In the genomic region with DNA sequence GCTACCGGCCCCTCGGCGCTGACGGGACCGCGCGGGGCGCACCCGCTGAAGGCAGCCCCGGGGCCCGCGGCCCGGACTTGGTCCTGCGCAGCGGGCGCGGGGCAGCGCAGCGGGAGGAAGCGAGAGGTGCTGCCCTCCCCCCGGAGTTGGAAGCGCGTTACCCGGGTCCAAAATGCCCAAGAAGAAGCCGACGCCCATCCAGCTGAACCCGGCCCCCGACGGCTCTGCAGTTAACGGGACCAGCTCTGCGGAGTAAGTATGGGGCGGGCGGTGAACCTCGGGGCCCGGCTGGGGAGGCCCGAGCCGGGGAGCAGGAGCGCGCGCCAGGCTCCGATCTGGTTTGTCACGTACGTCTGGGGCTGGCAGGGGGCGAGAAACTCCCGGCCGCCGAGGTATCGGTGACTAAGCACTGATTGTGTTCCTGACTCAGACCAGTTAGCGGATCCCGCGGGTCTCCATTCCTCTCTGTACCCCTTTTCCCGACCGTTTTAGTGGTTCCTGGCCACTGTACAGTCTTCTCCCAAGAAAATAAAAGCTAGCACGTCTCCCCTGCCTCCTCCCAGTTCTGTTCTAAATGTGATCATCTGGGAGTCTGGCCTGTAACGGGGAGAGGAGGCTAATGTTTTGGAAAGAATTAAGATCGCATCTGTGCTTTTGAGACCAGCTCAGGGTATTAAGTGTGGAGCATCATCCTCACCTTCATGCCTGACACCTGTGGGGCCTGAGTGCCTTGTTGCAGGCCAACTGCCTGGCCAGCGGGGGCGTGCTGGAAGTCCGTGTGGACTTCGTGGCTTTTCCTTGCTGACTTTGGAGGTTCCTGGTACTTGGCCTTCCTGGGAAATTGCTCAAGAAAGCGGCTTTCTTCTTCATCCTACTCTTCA, we compare ENCODE assay signal across 8 cellular contexts. TPM values are rescaled to one million over a fixed set of nuclear protein-coding genes. Genes with fewer than 3 reads are reported as not detected.
A peak's percentile ranks its signal among the peaks of the same experiment; 100 is the strongest.
DNase-seq lines count a peak whose midpoint lies in the region; ATAC-seq and TF ChIP-seq lines count a peak whose summit lies in the region.

No MANE protein-coding gene starts in this region.

- H3K4me3 ChIP-seq in OCI-LY7 (ENCODE audit: low read depth, low read length, poor library complexity, severe bottlenecking) (peak overlapping the region; percentile 83), esophagus squamous epithelium (peak overlapping the region; percentile 67 to 98 (median 88))

- BruUV-seq in OCI-LY7 (replicated peaks; lab: Mats Ljungman, UMichigan): no TSS peak

- ATAC-seq in HG02938 (IDR thresholded peaks at IDR 0.05; ENCODE audit: unreplicated experiment) (peak; percentile 9), natural killer cell (peak; percentile 48 to 53 (median 50))
- ATAC-seq in activated T-cell treated with anti-CD3 and anti-CD28 coated beads, Interleukin-2, amount 50 U/mL, for 72 hours (replicated peaks in 1 of 2): peak; percentile 60 to 65
- peak; percentile 30 to 35 for ATAC-seq in stimulated activated naive B cell treated with anti-CD40 and anti-IgM and Interleukin-4, amounts not matched to agents 10 μg/mL and 1 μg/mL and 100 μg/mL, for 72 hours (replicated peaks)

- intact Hi-C loops in OCI-LY7 (cut with micrococcal nuclease; ENCODE audit: unreplicated experiment) (loop anchor here (1.0 kb wide), 1 partner anchor 93 kb away; no protein-coding TSS in a partner anchor), esophagus squamous epithelium (cut with DNase I) (loop anchor here (5.0 kb wide), 1 partner anchor 110 kb away; a partner anchor contains a TSS), natural killer cell (cut with micrococcal nuclease) (loop anchor here (2.0 kb wide), 2 partner anchors 85 to 117 kb away; a partner anchor contains a TSS)

- H3K4me3 Mint-ChIP-seq in activated T-cell treated with anti-CD3 and anti-CD28 coated beads, Interleukin-2, amount 50 U/mL, for 72 hours: peak overlapping the region; percentile 96 to 97
- H3K4me3 Mint-ChIP-seq in natural killer cell: peak overlapping the region; percentile 91
- peak overlapping the region; percentile 90 for H3K4me3 Mint-ChIP-seq in stimulated activated naive B cell treated with anti-CD40 and anti-IgM and Interleukin-4, amounts not matched to agents 10 μg/mL and 1 μg/mL and 100 μg/mL, for 72 hours

- peaks cover 3 to 15% of the 10 kb centered on the region in 2 donors for H3K36me3 Mint-ChIP-seq in activated T-cell treated with anti-CD3 and anti-CD28 coated beads, Interleukin-2, amount 50 U/mL, for 72 hours (ENCODE audit: insufficient read depth in 2 of 2)
- no peaks in the 10 kb centered on the region for H3K36me3 Mint-ChIP-seq in natural killer cell
- peaks cover 21 to 43% of the 10 kb centered on the region in 2 donors for H3K36me3 Mint-ChIP-seq in stimulated activated naive B cell treated with anti-CD40 and anti-IgM and Interleukin-4, amounts not matched to agents 10 μg/mL and 1 μg/mL and 100 μg/mL, for 72 hours

- POLR2A ChIA-PET in OCI-LY7 (lab: Charles Lee): interaction anchor here (0.6 to 1.8 kb wide), 12 partner anchors 8 to 242 kb away, joined by 3 to 9 read pairs (median 4); a partner anchor contains a TSS

- peaks cover 13% of the 10 kb centered on the region; the same call in 1 of the 2 replicates for H4K20me1 ChIP-seq in OCI-LY7 (ENCODE audit: insufficient read depth, low read length)

- peaks cover 67% of the 10 kb centered on the region for H3K4me1 Mint-ChIP-seq in activated T-cell treated with anti-CD3 and anti-CD28 coated beads, Interleukin-2, amount 50 U/mL, for 72 hours (ENCODE audit: low read depth)
- peaks cover 55 to 60% of the 10 kb centered on the region in 2 donors for H3K4me1 Mint-ChIP-seq in natural killer cell
- H3K4me1 Mint-ChIP-seq in stimulated activated naive B cell treated with anti-CD40 and anti-IgM and Interleukin-4, amounts not matched to agents 10 μg/mL and 1 μg/mL and 100 μg/mL, for 72 hours: peaks cover 40 to 67% of the 10 kb centered on the region in 2 donors

- peak overlapping the region; percentile 94 for H3K27ac Mint-ChIP-seq in activated T-cell treated with anti-CD3 and anti-CD28 coated beads, Interleukin-2, amount 50 U/mL, for 72 hours
- peak overlapping the region; percentile 98 to 99 for H3K27ac Mint-ChIP-seq in natural killer cell
- peak overlapping the region; percentile 93 for H3K27ac Mint-ChIP-seq in stimulated activated naive B cell treated with anti-CD40 and anti-IgM and Interleukin-4, amounts not matched to agents 10 μg/mL and 1 μg/mL and 100 μg/mL, for 72 hours

- H3K4me1 ChIP-seq in OCI-LY7 (ENCODE audit: insufficient read depth, low read length, poor library complexity, severe bottlenecking): peaks cover 47% of the 10 kb centered on the region
- H3K4me1 ChIP-seq in esophagus squamous epithelium: peaks cover 13 to 48% (median 15%) of the 10 kb centered on the region in 3 donors

- 0 to 3% methylated on average over 8 to 18 of the region's 61 CpGs for WGBS in esophagus squamous epithelium, 2 donors

- TF ChIP-seq CTCF in OCI-LY7 (conservative IDR thresholded peaks at IDR 0.05; ENCODE audit: low read length): peak; percentile 78
- peak in 2 of 6 experiments; percentile 17 to 18 for TF ChIP-seq CTCF in esophagus squamous epithelium (IDR thresholded peaks at IDR 0.05)
- no peak for TF ChIP-seq CTCF in natural killer cell (IDR thresholded peaks at IDR 0.05)

- H3K27ac ChIP-seq in OCI-LY7 (ENCODE audit: low read depth, low read length, poor library complexity, severe bottlenecking) (peak overlapping the region; percentile 83), esophagus squamous epithelium (peak overlapping the region; percentile 94 to 98 (median 96))

- no peaks in the 10 kb centered on the region for H3K27me3 Mint-ChIP-seq in activated T-cell treated with anti-CD3 and anti-CD28 coated beads, Interleukin-2, amount 50 U/mL, for 72 hours (ENCODE audit: low read depth)
- no peaks in the 10 kb centered on the region for H3K27me3 Mint-ChIP-seq in natural killer cell (ENCODE audit: low read depth in 2 of 2)
- no peaks in the 10 kb centered on the region for H3K27me3 Mint-ChIP-seq in stimulated activated naive B cell treated with anti-CD40 and anti-IgM and Interleukin-4, amounts not matched to agents 10 μg/mL and 1 μg/mL and 100 μg/mL, for 72 hours

- DNase-seq in NCI-H1417 (lab: John Stamatoyannopoulos, UW): peak; percentile 15 to 82 (median 78)
- DNase-seq in NCI-H1417 treated with DMSO at 0.1 percent for 48 hours (lab: John Stamatoyannopoulos, UW): no peak
- peak; percentile 67 for DNase-seq in OCI-LY7 (ENCODE audit: low spot score)
- DNase-seq in activated T-cell treated with anti-CD3 and anti-CD28 coated beads, Interleukin-2, amount 50 U/mL, for 72 hours: peak; percentile 80 to 86
- no peak for DNase-seq in esophagus squamous epithelium (lab: John Stamatoyannopoulos, UW)
- peak; percentile 76 for DNase-seq in natural killer cell
- DNase-seq in stimulated activated naive B cell treated with anti-CD40 and anti-IgM and Interleukin-4, amounts not matched to agents 10 μg/mL and 1 μg/mL and 100 μg/mL, for 72 hours: peak; percentile 43

- H3K79me2 ChIP-seq in OCI-LY7 (ENCODE audit: insufficient read depth, low read depth, low read length): peaks cover 60% of the 10 kb centered on the region

- H3K9me3 ChIP-seq in OCI-LY7 (ENCODE audit: low read length): no peaks in the 10 kb centered on the region
- H3K9me3 ChIP-seq in esophagus squamous epithelium: no peaks in the 10 kb centered on the region

- no peaks in the 10 kb centered on the region for H3K9me3 Mint-ChIP-seq in activated T-cell treated with anti-CD3 and anti-CD28 coated beads, Interleukin-2, amount 50 U/mL, for 72 hours
- H3K9me3 Mint-ChIP-seq in natural killer cell: no peaks in the 10 kb centered on the region
- no peaks in the 10 kb centered on the region for H3K9me3 Mint-ChIP-seq in stimulated activated naive B cell treated with anti-CD40 and anti-IgM and Interleukin-4, amounts not matched to agents 10 μg/mL and 1 μg/mL and 100 μg/mL, for 72 hours

- H2AFZ ChIP-seq in OCI-LY7 (ENCODE audit: low read length): no peak overlapping the region

- no peaks in the 10 kb centered on the region for H3K27me3 ChIP-seq in esophagus squamous epithelium

- no peaks in the 10 kb centered on the region for H3K9me2 ChIP-seq in OCI-LY7 (ENCODE audit: insufficient read depth, low read length)

- peaks cover 18% of the 10 kb centered on the region; the same call in 1 of the 2 replicates for H3K36me3 ChIP-seq in OCI-LY7 (ENCODE audit: insufficient read depth, low read length)
- no peaks in the 10 kb centered on the region for H3K36me3 ChIP-seq in esophagus squamous epithelium

- peak overlapping the region; percentile 99 for H3K4me2 ChIP-seq in OCI-LY7 (ENCODE audit: low read length)

- no peak for TF ChIP-seq POLR2A in esophagus squamous epithelium (IDR thresholded peaks at IDR 0.05)

- CTCF ChIA-PET in OCI-LY7 (lab: Charles Lee; ENCODE audit: unreplicated experiment): interaction anchor here (0.7 to 1.2 kb wide), 2 partner anchors 13 to 112 kb away, joined by 3 read pairs; no protein-coding TSS in a partner anchor

RNA-seq across cellular contexts. Expression of a gene that starts 0.7 kb away (rescaled TPM):
- 37.2 and 43.9 TPM in 2 replicates for total RNA-seq in OCI-LY7 (2014; rRNA removed; shearing (Covaris generic))
- total RNA-seq in OCI-LY7 (2022) (82.6 and 95.8 TPM in 2 replicates), esophagus squamous epithelium (10 to 100 TPM; 29.0 to 53.4 (median 45.3) TPM), natural killer cell (10 to 100 TPM; 45.5 to 49.2 (median 48.9) TPM)
- 10 to 100 TPM; 83.3 to 98.1 TPM for total RNA-seq in activated T-cell treated with anti-CD3 and anti-CD28 coated beads, Interleukin-2, amount 50 U/mL, for 72 hours

RNA-seq across cellular contexts. Expression of a gene that starts 30.9 kb away (rescaled TPM):
- total RNA-seq in OCI-LY7 (2014; rRNA removed; shearing (Covaris generic)): 26.0 and 28.6 TPM in 2 replicates
- total RNA-seq in OCI-LY7 (2022) (34.9 and 38.1 TPM in 2 replicates), esophagus squamous epithelium (10 to 100 TPM in 1 of 4 donors, 1 to 10 TPM in 3; 2.5 to 10.0 (median 6.7) TPM), natural killer cell (1 to 10 TPM; 2.6 to 5.5 (median 5.3) TPM)
- 10 to 100 TPM; 22.9 to 35.8 TPM for total RNA-seq in activated T-cell treated with anti-CD3 and anti-CD28 coated beads, Interleukin-2, amount 50 U/mL, for 72 hours

Comparison
In these comparisons a context has a peak if more than half of its experiments do, and no peak if none do; other contexts are left out.
1. DNase-seq: peak in NCI-H1417 (3 of 3), OCI-LY7 (single experiment), activated T-cell treated with anti-CD3 and anti-CD28 coated beads, Interleukin-2, amount 50 U/mL, for 72 hours (2 of 2), natural killer cell (single experiment) and stimulated activated naive B cell treated with anti-CD40 and anti-IgM and Interleukin-4, amounts not matched to agents 10 μg/mL and 1 μg/mL and 100 μg/mL, for 72 hours (single experiment); none in NCI-H1417 treated with DMSO at 0.1 percent for 48 hours (single experiment) and esophagus squamous epithelium (single experiment).
2. ATAC-seq: peak in every context shown above with its lines; median percentile 62 in activated T-cell treated with anti-CD3 and anti-CD28 coated beads, Interleukin-2, amount 50 U/mL, for 72 hours; 50 in natural killer cell; 32 in stimulated activated naive B cell treated with anti-CD40 and anti-IgM and Interleukin-4, amounts not matched to agents 10 μg/mL and 1 μg/mL and 100 μg/mL, for 72 hours; 9 in HG02938.
3. Peak in every context shown above with its lines, with median percentiles within 50 percentile points of each other: H3K27ac Mint-ChIP-seq and H3K4me3 Mint-ChIP-seq.